Comparison of ENCODE assay signal across 8 cellular contexts in the genomic region with DNA sequence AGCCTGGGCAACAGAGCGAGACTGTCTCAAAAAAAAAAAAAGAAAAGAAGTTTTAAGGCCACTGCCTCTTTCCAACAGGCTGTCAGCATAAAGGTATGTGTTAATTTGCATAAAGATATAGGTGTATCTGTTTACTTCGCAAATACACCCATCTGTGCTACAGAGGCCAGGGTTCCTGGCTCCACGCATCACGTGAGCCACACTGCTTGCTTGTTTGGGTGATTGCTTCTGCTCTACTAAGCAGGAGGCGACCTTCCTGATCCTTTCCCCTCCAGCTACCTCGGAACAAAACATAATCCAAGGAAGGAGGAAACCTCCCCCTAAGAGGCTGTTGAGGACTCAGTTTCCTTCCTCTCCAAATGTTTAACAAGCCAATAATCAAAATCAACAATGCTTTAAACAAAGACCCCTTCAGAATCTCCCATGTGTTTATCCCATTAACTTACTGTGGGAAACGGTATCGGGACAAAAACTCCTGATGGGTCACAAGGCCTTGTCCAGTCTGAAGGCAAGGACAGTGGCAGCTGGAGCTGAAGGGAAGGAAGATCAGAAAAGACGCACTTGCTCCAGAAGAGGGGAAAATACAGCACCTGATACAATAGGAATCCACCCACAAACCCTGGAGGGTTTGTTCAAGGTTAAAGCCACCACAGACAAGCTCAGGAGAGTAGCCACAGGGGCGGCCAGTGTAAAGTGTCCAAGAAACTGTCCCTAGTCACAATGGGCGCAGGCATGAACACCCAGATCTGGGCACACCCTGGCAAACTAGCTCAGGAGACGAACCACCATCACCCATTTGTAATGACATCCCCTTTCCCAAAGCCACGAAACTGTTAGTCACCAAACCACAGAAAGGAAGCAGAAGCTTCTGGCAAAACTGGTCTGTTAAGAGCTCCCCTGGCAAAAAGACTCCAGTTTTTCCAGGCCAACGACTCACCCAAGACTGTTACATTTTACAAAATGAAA. TPM values are rescaled to one million over a fixed set of nuclear protein-coding genes. Genes with fewer than 3 reads are reported as not detected.
DNase-seq lines count a peak whose midpoint lies in the region; ATAC-seq and TF ChIP-seq lines count a peak whose summit lies in the region.

No MANE protein-coding gene starts in this region.

- peaks cover 27% of the 10 kb centered on the region for H3K4me1 Mint-ChIP-seq in activated T-cell treated with anti-CD3 and anti-CD28 coated beads, Interleukin-2, amount 50 U/mL, for 72 hours (ENCODE audit: low read depth)

- peak in 1 of 2 donors; percentile 43 for ATAC-seq in activated naive CD4-positive, alpha-beta T cell treated with anti-CD3 and anti-CD28 coated beads, Interleukin-2, amount 50 U/mL, for 72 hours
- no peak for ATAC-seq in HG03565 (IDR thresholded peaks at IDR 0.05; ENCODE audit: unreplicated experiment)
- no peak for ATAC-seq in activated T-cell treated with anti-CD3 and anti-CD28 coated beads, Interleukin-2, amount 50 U/mL, for 72 hours (replicated peaks in 1 of 2)

- H3K27ac Mint-ChIP-seq in activated naive CD4-positive, alpha-beta T cell treated with anti-CD3 and anti-CD28 coated beads, Interleukin-2, amount 50 U/mL, for 72 hours, result peak overlapping the region; percentile 58 to 60
- no peak overlapping the region for H3K27ac Mint-ChIP-seq in activated T-cell treated with anti-CD3 and anti-CD28 coated beads, Interleukin-2, amount 50 U/mL, for 72 hours

- H3K4me3 ChIP-seq in testis, result no peak overlapping the region

- no peaks in the 10 kb centered on the region for H3K27me3 Mint-ChIP-seq in activated T-cell treated with anti-CD3 and anti-CD28 coated beads, Interleukin-2, amount 50 U/mL, for 72 hours (ENCODE audit: low read depth)

- no peaks in the 10 kb centered on the region for H3K9me3 ChIP-seq in testis

- peaks cover 23% of the 10 kb centered on the region for H3K4me1 ChIP-seq in testis

- H3K4me3 Mint-ChIP-seq in activated T-cell treated with anti-CD3 and anti-CD28 coated beads, Interleukin-2, amount 50 U/mL, for 72 hours, result no peak overlapping the region

- TF ChIP-seq POLR2A in testis (IDR thresholded peaks at IDR 0.05), result no peak

- WGBS in testis, 2 donors, result 55 to 72% methylated on average over 14 of the region's 14 CpGs

- no peak for DNase-seq in activated naive CD4-positive, alpha-beta T cell treated with anti-CD3 and anti-CD28 coated beads, Interleukin-2, amount 50 U/mL, for 72 hours (ENCODE audit: low spot score in 2 of 2)
- DNase-seq in activated naive CD4-positive, alpha-beta T cell treated with Interleukin-2 at 50 U/mL for 16 hours, result no peak
- DNase-seq in iris pigment epithelial cell (ENCODE audit: low read depth), result peak; percentile 80
- DNase-seq in testis, result no peak
- no peak for DNase-seq in NCI-H1092 (lab: John Stamatoyannopoulos, UW)
- DNase-seq in activated T-cell treated with anti-CD3 and anti-CD28 coated beads, Interleukin-2, amount 50 U/mL, for 72 hours, result no peak

- peak overlapping the region; percentile 11; the same call in 1 of the 2 replicates for H3K27ac ChIP-seq in VCaP
- peak overlapping the region; percentile 4 to 23 for H3K27ac ChIP-seq in testis

- intact Hi-C loops in testis (cut with DNase I; ENCODE audit: low total_unique reads), result no loop called here

- no peaks in the 10 kb centered on the region for H3K27me3 ChIP-seq in testis

- no peaks in the 10 kb centered on the region for H3K36me3 ChIP-seq in testis (ENCODE audit: low read depth, missing control alignments)

- TF ChIP-seq CTCF in VCaP (conservative IDR thresholded peaks at IDR 0.05) (no peak), testis (IDR thresholded peaks at IDR 0.05) (no peak)

- no peaks in the 10 kb centered on the region for H3K36me3 Mint-ChIP-seq in activated naive CD4-positive, alpha-beta T cell treated with anti-CD3 and anti-CD28 coated beads, Interleukin-2, amount 50 U/mL, for 72 hours
- no peaks in the 10 kb centered on the region for H3K36me3 Mint-ChIP-seq in activated T-cell treated with anti-CD3 and anti-CD28 coated beads, Interleukin-2, amount 50 U/mL, for 72 hours (ENCODE audit: insufficient read depth in 2 of 2)

- H3K9me3 Mint-ChIP-seq in activated naive CD4-positive, alpha-beta T cell treated with anti-CD3 and anti-CD28 coated beads, Interleukin-2, amount 50 U/mL, for 72 hours, result no peaks in the 10 kb centered on the region
- H3K9me3 Mint-ChIP-seq in activated T-cell treated with anti-CD3 and anti-CD28 coated beads, Interleukin-2, amount 50 U/mL, for 72 hours, result no peaks in the 10 kb centered on the region

RNA-seq across cellular contexts. Expression of gene CTNNBIP1, which starts 17.2 kb away (rescaled TPM):
- total RNA-seq in activated naive CD4-positive, alpha-beta T cell treated with anti-CD3 and anti-CD28 coated beads, Interleukin-2, amount 50 U/mL, for 72 hours, result 10 to 100 TPM; 14.5 to 14.6 TPM
- total RNA-seq in testis, result 10 to 100 TPM; 45.3 to 48.1 TPM
- 60.8 TPM for polyA plus RNA-seq in testis (ENCODE audit: insufficient read depth, low read depth, low replicate concordance)
- total RNA-seq in activated T-cell treated with anti-CD3 and anti-CD28 coated beads, Interleukin-2, amount 50 U/mL, for 72 hours, result 10 to 100 TPM; 16.3 to 21.6 TPM

RNA-seq across cellular contexts. Expression of gene LZIC, which starts 50.3 kb away (rescaled TPM):
- total RNA-seq in activated naive CD4-positive, alpha-beta T cell treated with anti-CD3 and anti-CD28 coated beads, Interleukin-2, amount 50 U/mL, for 72 hours, result 10 to 100 TPM; 14.0 to 30.8 TPM
- 10 to 100 TPM; 48.6 to 49.4 TPM for total RNA-seq in testis
- polyA plus RNA-seq in testis (ENCODE audit: insufficient read depth, low read depth, low replicate concordance), result 104 TPM
- total RNA-seq in activated T-cell treated with anti-CD3 and anti-CD28 coated beads, Interleukin-2, amount 50 U/mL, for 72 hours, result 10 to 100 TPM; 22.7 to 24.5 TPM

RNA-seq across cellular contexts. Expression of gene NMNAT1, which starts 50.4 kb away (rescaled TPM):
- total RNA-seq in activated naive CD4-positive, alpha-beta T cell treated with anti-CD3 and anti-CD28 coated beads, Interleukin-2, amount 50 U/mL, for 72 hours, result 10 to 100 TPM in 1 of 2 donors, 1 to 10 TPM in 1; 6.0 to 13.1 TPM
- total RNA-seq in testis, result 10 to 100 TPM in 1 of 2 donors, 1 to 10 TPM in 1; 8.1 to 13.0 TPM
- 12.2 TPM for polyA plus RNA-seq in testis (ENCODE audit: insufficient read depth, low read depth, low replicate concordance)
- total RNA-seq in activated T-cell treated with anti-CD3 and anti-CD28 coated beads, Interleukin-2, amount 50 U/mL, for 72 hours, result 10 to 100 TPM; 12.3 to 13.7 TPM
